5 cellular contexts compared by ENCODE assay signal in the genomic region with DNA sequence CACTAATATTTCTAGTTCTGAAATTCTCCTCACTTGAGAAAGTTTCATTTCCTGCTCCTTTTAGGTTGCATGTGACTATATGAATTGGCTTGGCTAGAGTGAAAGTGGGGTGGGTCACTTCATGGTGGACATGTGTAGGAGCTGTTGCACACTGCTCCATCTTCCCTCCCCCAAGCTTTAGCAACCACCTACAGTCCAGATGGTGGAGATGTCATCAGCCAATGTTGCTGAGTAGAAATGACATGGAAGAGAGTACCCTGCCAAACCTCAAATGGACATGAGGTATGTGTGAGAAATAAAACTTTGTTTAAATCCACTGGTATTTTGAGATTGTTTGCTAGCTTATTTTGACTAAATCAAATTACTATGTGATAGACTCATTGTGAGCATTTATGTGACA.
"Had no signal": no experiment of that assay in that cellular context is flagged by ENCODE, and none has a peak within 500 bp of the region (broad histone marks: within the 10 kb centered on the region; RNA-seq: fewer than 3 reads in every experiment).

No MANE protein-coding gene starts in this region.

- H3K4me3 ChIP-seq: GM23338, K562 had no signal

- ATAC-seq: GM23338, K562 had no signal

- DNase-seq: H9, HCEC 1CT, IMR-90 had no signal

- H2AFZ ChIP-seq: GM23338 had no signal

- H3K4me2 ChIP-seq: GM23338 had no signal
